26 cellular contexts compared by ENCODE assay signal in the genomic region with DNA sequence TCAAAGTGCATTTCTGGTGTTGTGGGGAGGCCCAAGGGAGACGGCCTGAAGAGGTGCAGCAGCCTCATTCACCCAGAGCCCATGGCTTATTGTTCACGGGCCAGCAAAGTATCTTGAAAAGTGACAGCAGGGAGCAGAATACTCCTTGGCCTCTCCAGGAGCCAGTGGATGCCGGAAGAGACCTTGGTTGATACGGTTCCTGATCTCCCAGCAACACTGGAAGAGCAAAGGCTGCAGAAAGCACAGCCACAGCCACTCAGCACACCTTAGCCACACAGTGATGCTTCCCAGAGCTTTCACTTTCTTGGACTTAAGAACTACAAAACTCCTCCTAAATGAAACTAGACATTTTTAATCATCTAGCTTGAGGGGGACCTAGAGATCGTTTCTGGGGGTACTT.
DNase-seq lines count a peak whose midpoint lies in the region; ATAC-seq, FAIRE-seq and TF ChIP-seq lines count a peak whose summit lies in the region.
"Had no signal": no experiment of that assay in that cellular context is flagged by ENCODE, and none has a peak within 500 bp of the region (broad histone marks: within the 10 kb centered on the region; RNA-seq: fewer than 3 reads in every experiment).

No MANE protein-coding gene starts in this region.

- TF ChIP-seq RAD21 in K562 (CRISPR knock-in tag; conservative IDR thresholded peaks at IDR 0.05 in 1 of 2, IDR thresholded peaks at IDR 0.05 in 1 of 2) = no peak; a peak in 1 of 4 replicates

- H3K36me3 ChIP-seq in K562 (ENCODE audit: control insufficient read depth, insufficient read depth, low read length) (no peaks in the 10 kb centered on the region), parathyroid adenoma (ENCODE audit: control insufficient read depth, insufficient read depth, low read length) (no peaks in the 10 kb centered on the region)
- H3K36me3 ChIP-seq: BE2C, SJCRH30 had no signal

- intact Hi-C loops in activated CD4-positive, alpha-beta T cell treated with anti-CD3 and anti-CD28 coated beads for 36 hours (cut with DNase I, micrococcal nuclease) = no loop called here
- intact Hi-C loops in K562 (cut with micrococcal nuclease) = no loop called here

- H3K79me2 ChIP-seq in K562 (ENCODE audit: control insufficient read depth, insufficient read depth, low read length) (no peaks in the 10 kb centered on the region), parathyroid adenoma (no peaks in the 10 kb centered on the region)

- H3K4me3 Mint-ChIP-seq in activated CD4-positive, alpha-beta T cell treated with anti-CD3 and anti-CD28 coated beads, Interleukin-2, amount 10 ng/mL, durations not matched to agents 7 days and 5 days = no peak overlapping the region
- no peak overlapping the region for H3K4me3 Mint-ChIP-seq in activated CD4-positive, alpha-beta T cell treated with anti-CD3 and anti-CD28 coated beads for 36 hours

- no peak for FAIRE-seq in K562 (lab: Jason Lieb, UNC)
- FAIRE-seq: GM12892, HTR-8/SVneo had no signal

- CTCF ChIA-PET in activated CD4-positive, alpha-beta T cell treated with anti-CD3 and anti-CD28 coated beads, Interleukin-2, amount 10 ng/mL, durations not matched to agents 7 days and 5 days (lab: Charles Lee) = interaction anchor here (1.2 to 1.5 kb wide), 2 partner anchors 14 to 213 kb away, joined by 3 to 7 read pairs; no protein-coding TSS in a partner anchor
- CTCF ChIA-PET in activated CD4-positive, alpha-beta T cell treated with anti-CD3 and anti-CD28 coated beads for 36 hours (lab: Charles Lee) = interaction anchor here (0.5 to 2.4 kb wide), 4 partner anchors 13 to 283 kb away, joined by 3 to 9 read pairs (median 4); no protein-coding TSS in a partner anchor
- CTCF ChIA-PET in K562 (lab: Yijun Ruan, JAX; ENCODE audit: low intra/inter-chr PET ratio) = no interaction called here

- H3K4me1 Mint-ChIP-seq in activated CD4-positive, alpha-beta T cell treated with anti-CD3 and anti-CD28 coated beads, Interleukin-2, amount 10 ng/mL, durations not matched to agents 7 days and 5 days = peaks cover 21% of the 10 kb centered on the region
- H3K4me1 Mint-ChIP-seq in activated CD4-positive, alpha-beta T cell treated with anti-CD3 and anti-CD28 coated beads for 36 hours = peaks cover 20% of the 10 kb centered on the region

- no peak for TF ChIP-seq POLR2A in K562 (conservative IDR thresholded peaks at IDR 0.05)

- peaks cover 4% of the 10 kb centered on the region for H3K27me3 Mint-ChIP-seq in activated CD4-positive, alpha-beta T cell treated with anti-CD3 and anti-CD28 coated beads, Interleukin-2, amount 10 ng/mL, durations not matched to agents 7 days and 5 days
- no peaks in the 10 kb centered on the region for H3K27me3 Mint-ChIP-seq in activated CD4-positive, alpha-beta T cell treated with anti-CD3 and anti-CD28 coated beads for 36 hours

- 9% methylated on average over 5 of the region's 5 CpGs for WGBS in K562 (ENCODE audit: insufficient coverage, low coverage, missing lambda C conversion rate)

- no peaks in the 10 kb centered on the region for H3K36me3 Mint-ChIP-seq in activated CD4-positive, alpha-beta T cell treated with anti-CD3 and anti-CD28 coated beads, Interleukin-2, amount 10 ng/mL, durations not matched to agents 7 days and 5 days (ENCODE audit: low read depth)
- no peaks in the 10 kb centered on the region for H3K36me3 Mint-ChIP-seq in activated CD4-positive, alpha-beta T cell treated with anti-CD3 and anti-CD28 coated beads for 36 hours (ENCODE audit: low read depth)

- H3K4me2 ChIP-seq in K562 (ENCODE audit: insufficient read depth, low read length) (no peak overlapping the region), parathyroid adenoma (ENCODE audit: low read length) (no peak overlapping the region)
- H3K4me2 ChIP-seq: KMS-11, PC-9 had no signal

- POLR2A ChIA-PET in activated CD4-positive, alpha-beta T cell treated with anti-CD3 and anti-CD28 coated beads, Interleukin-2, amount 10 ng/mL, durations not matched to agents 7 days and 5 days (lab: Charles Lee) = interaction anchor here (0.6 kb wide), 1 partner anchor 409 kb away, joined by 3 read pairs; no protein-coding TSS in a partner anchor
- POLR2A ChIA-PET in activated CD4-positive, alpha-beta T cell treated with anti-CD3 and anti-CD28 coated beads for 36 hours (lab: Charles Lee) = interaction anchor here (0.7 kb wide), 2 partner anchors 22 to 114 kb away, joined by 7 to 13 read pairs; no protein-coding TSS in a partner anchor
- POLR2A ChIA-PET in K562 (lab: Yijun Ruan, JAX) = interaction anchor here (0.8 to 0.9 kb wide), 2 partner anchors 9 to 17 kb away, joined by 3 read pairs; no protein-coding TSS in a partner anchor

- no peak overlapping the region for H2AFZ ChIP-seq in K562 (ENCODE audit: low read depth, low read length)
- H2AFZ ChIP-seq in parathyroid adenoma = peak overlapping the region; percentile 66
- H2AFZ ChIP-seq: PC-9 had no signal

- H3K4me3 ChIP-seq in K562 (no peak overlapping the region), parathyroid adenoma (ENCODE audit: low read depth, low read length) (no peak overlapping the region)
- H3K4me3 ChIP-seq: PC-9, SJCRH30 had no signal

- no TSS peak for BruUV-seq in K562 (replicated peaks; lab: Mats Ljungman, UMichigan)

- no peak for ATAC-seq in activated CD4-positive, alpha-beta T cell treated with anti-CD3 and anti-CD28 coated beads for 36 hours
- ATAC-seq in K562 = peak; percentile 14; the same call in 2 of the 3 replicates
- no peak for ATAC-seq in GM18511 (IDR thresholded peaks at IDR 0.05; ENCODE audit: unreplicated experiment)
- ATAC-seq: Right ventricle myocardium inferior had no signal

- H3K9me3 Mint-ChIP-seq in activated CD4-positive, alpha-beta T cell treated with anti-CD3 and anti-CD28 coated beads, Interleukin-2, amount 10 ng/mL, durations not matched to agents 7 days and 5 days = no peaks in the 10 kb centered on the region
- no peaks in the 10 kb centered on the region for H3K9me3 Mint-ChIP-seq in activated CD4-positive, alpha-beta T cell treated with anti-CD3 and anti-CD28 coated beads for 36 hours (ENCODE audit: low read depth)

- TF ChIP-seq CTCF in C4-2B (conservative IDR thresholded peaks at IDR 0.05) = no peak
- no peak for TF ChIP-seq CTCF in K562 (IDR thresholded peaks at IDR 0.05 in 2 of 3, conservative IDR thresholded peaks at IDR 0.05 in 1 of 3; ENCODE audit: insufficient read depth in 2 of 3, low read depth in 1 of 3, low read length in 3 of 3)
- no peak for TF ChIP-seq CTCF in parathyroid adenoma (IDR thresholded peaks at IDR 0.05)

- H4K20me1 ChIP-seq in K562 (replicated peaks; ENCODE audit: control insufficient read depth, insufficient read depth, low read length) = no peaks in the 10 kb centered on the region

- no peaks in the 10 kb centered on the region for H3K9me3 ChIP-seq in K562 (replicated peaks; ENCODE audit: control insufficient read depth, insufficient read depth, low read depth, low read length)
- no peaks in the 10 kb centered on the region for H3K9me3 ChIP-seq in parathyroid adenoma (ENCODE audit: control insufficient read depth, low read length)
- H3K9me3 ChIP-seq: BE2C, SJCRH30 had no signal

- H3K4me1 ChIP-seq in K562 (replicated peaks in 1 of 2; ENCODE audit: control insufficient read depth in 2 of 2, insufficient read depth in 2 of 2, low read length in 2 of 2) = 0 out of 5 replicates have a peak, but pooled peaks cover 0 to 4% of the 10 kb centered on the region in 2 experiments
- H3K4me1 ChIP-seq in parathyroid adenoma = peaks cover 14% of the 10 kb centered on the region
- H3K4me1 ChIP-seq: BE2C, SJCRH30 had no signal

- in situ Hi-C loops in K562 (cut with MboI) = no loop called here

- peak overlapping the region in 1 of 2 experiments; percentile 2; a peak in 1 of 4 replicates for H3K9ac ChIP-seq in K562 (ENCODE audit: insufficient read depth in 1 of 2, low read depth in 2 of 2, low read length in 2 of 2)
- H3K9ac ChIP-seq in parathyroid adenoma = no peak overlapping the region
- H3K9ac ChIP-seq: KMS-11 had no signal

- peak overlapping the region; percentile 22 for H3K27ac ChIP-seq in C4-2B
- no peak overlapping the region for H3K27ac ChIP-seq in K562 (ENCODE audit: extremely low read depth, low read depth, low read length)
- H3K27ac ChIP-seq in parathyroid adenoma = peak overlapping the region; percentile 31
- H3K27ac ChIP-seq: KMS-11, PC-9, SJCRH30 had no signal

- no peaks in the 10 kb centered on the region for H3K9me1 ChIP-seq in K562 (ENCODE audit: control insufficient read depth, insufficient read depth, low read length)

- peak overlapping the region; percentile 33 for H3K27ac Mint-ChIP-seq in activated CD4-positive, alpha-beta T cell treated with anti-CD3 and anti-CD28 coated beads, Interleukin-2, amount 10 ng/mL, durations not matched to agents 7 days and 5 days
- no peak overlapping the region for H3K27ac Mint-ChIP-seq in activated CD4-positive, alpha-beta T cell treated with anti-CD3 and anti-CD28 coated beads for 36 hours

- no peak for DNase-seq in activated CD4-positive, alpha-beta T cell treated with anti-CD3 and anti-CD28 coated beads, Interleukin-2, amount 10 ng/mL, durations not matched to agents 7 days and 5 days
- no peak for DNase-seq in activated CD4-positive, alpha-beta T cell treated with anti-CD3 and anti-CD28 coated beads for 36 hours
- DNase-seq in K562 (ENCODE audit: extremely low read depth in 1 of 4, low spot score in 3 of 4) = no peak
- no peak for DNase-seq in amygdala (lab: John Stamatoyannopoulos, UW)
- DNase-seq: 8988T, ACHN, BE2C, Calu3, DMS79 treated with DMSO at 0.1 percent for 48 hours, H7, MM.1S, NCI-H1048, NCI-H1417 treated with DMSO at 0.1 percent for 48 hours, NCI-H1694 treated with DMSO at 0.1 percent for 48 hours, NCI-H2081, NCI-H2227 treated with DMSO at 0.1 percent for 48 hours, NCI-H526 treated with DMSO at 0.1 percent for 48 hours, SJCRH30 had no signal

- H3K27me3 ChIP-seq in K562 (ENCODE audit: control insufficient read depth in 2 of 2, insufficient read depth in 2 of 2, low read length in 2 of 2) = no peaks in the 10 kb centered on the region
- H3K27me3 ChIP-seq in parathyroid adenoma (ENCODE audit: control insufficient read depth, insufficient read depth, low read length) = no peaks in the 10 kb centered on the region
- H3K27me3 ChIP-seq: BE2C had no signal

- TF ChIP-seq EP300 in K562 (IDR thresholded peaks at IDR 0.05; ENCODE audit: low read length) = no peak

TF ChIP-seq in K562, 482 proteins besides CTCF, POLR2A, EP300 and RAD21:
- peak; percentile 11; the same call in 1 of the 2 replicates for TF ChIP-seq RFX1 (IDR thresholded peaks at IDR 0.05)
- TF ChIP-seq BACH1 (tag; IDR thresholded peaks at IDR 0.05) = no peak
TF ChIP-seq in K562: peak in this region for 1.
